In the genomic region with DNA sequence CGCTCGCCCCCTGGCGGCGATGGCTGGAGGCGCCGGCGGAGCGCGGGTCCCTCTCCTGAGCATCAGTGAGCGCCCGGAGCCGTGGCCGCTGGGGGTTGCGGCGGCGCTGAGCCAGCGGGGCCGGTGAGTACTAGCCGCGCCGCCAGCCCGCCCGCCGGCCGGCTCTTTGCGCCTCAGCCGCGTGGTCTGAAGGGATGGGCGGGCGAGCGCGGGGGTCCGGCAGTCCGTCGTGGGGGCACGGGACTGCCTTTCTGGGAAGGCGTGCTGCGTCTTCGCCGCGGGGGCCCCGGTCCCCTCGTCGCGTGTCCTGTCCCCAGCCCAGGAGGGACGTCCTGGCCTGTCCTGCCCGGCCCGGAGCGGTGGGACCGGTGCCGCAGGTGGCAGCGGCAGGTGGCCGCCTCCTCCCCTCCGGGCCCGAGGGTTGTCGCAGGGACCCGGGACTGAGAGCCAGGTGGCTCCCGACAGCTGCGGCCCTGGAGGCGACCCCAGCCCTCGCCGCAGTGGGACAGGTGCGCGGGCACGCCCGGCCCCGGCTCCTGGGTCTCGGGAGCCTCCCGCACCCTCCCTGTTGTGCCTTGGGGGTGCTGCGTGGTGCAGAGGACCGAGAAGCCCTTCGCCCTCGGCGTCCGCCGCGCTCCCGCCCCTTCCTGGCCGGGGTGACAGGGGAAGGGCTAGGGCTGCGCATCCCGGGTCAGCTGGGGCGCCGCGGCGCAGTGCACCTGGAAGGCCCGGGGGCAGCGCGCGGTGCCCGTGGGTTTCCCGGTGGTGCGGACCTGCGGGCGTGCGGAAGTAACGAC, we compare ENCODE assay signal across 8 cellular contexts. TPM values are rescaled to one million over a fixed set of nuclear protein-coding genes. Genes with fewer than 3 reads are reported as not detected.
DNase-seq lines count a peak whose midpoint lies in the region; ATAC-seq and TF ChIP-seq lines count a peak whose summit lies in the region.

Gene SPECC1, plus strand, starts transcription at position 58 of the 797 bp plus-strand sequence. CDS start 87,293 bp downstream, outside the sequence.

- TF ChIP-seq CTCF in GM12872 (IDR thresholded peaks at IDR 0.05; ENCODE audit: insufficient read depth, low read depth, low read length) (peak; percentile 88; the same call in 1 of the 3 replicates), ascending aorta (IDR thresholded peaks at IDR 0.05) (peak in 1 of 3 experiments; percentile 99), sigmoid colon (IDR thresholded peaks at IDR 0.05) (peak in 1 of 4 experiments; percentile 100)

- H3K36me3 ChIP-seq in ascending aorta, result no peaks in the 10 kb centered on the region
- no peaks in the 10 kb centered on the region for H3K36me3 ChIP-seq in sigmoid colon

- H3K9me3 ChIP-seq in ascending aorta, result no peaks in the 10 kb centered on the region
- no peaks in the 10 kb centered on the region for H3K9me3 ChIP-seq in sigmoid colon

- H3K4me1 ChIP-seq in ascending aorta, result no peaks in the 10 kb centered on the region
- peaks cover 0 to 14% (median 10%) of the 10 kb centered on the region in 4 donors for H3K4me1 ChIP-seq in sigmoid colon

- intact Hi-C loops in ascending aorta (cut with DNase I) (loop anchor here (1.0 to 5.0 kb wide), 3 partner anchors 55 to 108 kb away; no protein-coding TSS in a partner anchor), sigmoid colon (cut with DNase I) (loop anchor here (5.0 kb wide), 1 partner anchor 103 kb away; no protein-coding TSS in a partner anchor)

- H3K4me3 ChIP-seq in ascending aorta, result peak within 1 kb of the TSS; percentile 74 to 85
- peak within 1 kb of the TSS; percentile 43 to 64 (median 56) for H3K4me3 ChIP-seq in sigmoid colon

- peak within 1 kb of the TSS; percentile 85 to 91 for H3K27ac ChIP-seq in ascending aorta
- peak within 1 kb of the TSS; percentile 58 to 82 (median 60) for H3K27ac ChIP-seq in sigmoid colon

- WGBS in sigmoid colon, 2 donors, result 0 to 1% methylated on average over 96 of the region's 96 CpGs

- H3K27me3 ChIP-seq in ascending aorta (no peaks in the 10 kb centered on the region), sigmoid colon (peaks cover 0 to 45% (median 25%) of the 10 kb centered on the region in 3 donors)

- no peak for TF ChIP-seq EP300 in sigmoid colon (IDR thresholded peaks at IDR 0.05)

- DNase-seq in NCI-H1105 treated with DMSO at 0.1 percent for 48 hours (lab: John Stamatoyannopoulos, UW) (peak; percentile 82), T-helper 2 cell (peak; percentile 75 to 80 (median 79)), ascending aorta (ENCODE audit: low spot score in 2 of 2) (peak; percentile 50 to 93), iPS DF 19.7 (ENCODE audit: low read depth, low spot score) (peak; percentile 28), sigmoid colon (peak; percentile 84), foreskin melanocyte (no peak)

- no peak for TF ChIP-seq POLR2A in sigmoid colon (IDR thresholded peaks at IDR 0.05)

- ATAC-seq in HG02610 (IDR thresholded peaks at IDR 0.05; ENCODE audit: unreplicated experiment), result peak; percentile 95

RNA-seq across cellular contexts. Expression of gene SPECC1, which starts in this region (rescaled TPM):
- 76.4 TPM for total RNA-seq in ascending aorta
- 10 to 100 TPM; 10.9 to 43.5 (median 17.4) TPM for total RNA-seq in sigmoid colon
- polyA plus RNA-seq in sigmoid colon, result 10 to 100 TPM; 45.9 to 98.3 (median 69.1) TPM
